Comparison of ENCODE assay signal across 15 cellular contexts in the genomic region with DNA sequence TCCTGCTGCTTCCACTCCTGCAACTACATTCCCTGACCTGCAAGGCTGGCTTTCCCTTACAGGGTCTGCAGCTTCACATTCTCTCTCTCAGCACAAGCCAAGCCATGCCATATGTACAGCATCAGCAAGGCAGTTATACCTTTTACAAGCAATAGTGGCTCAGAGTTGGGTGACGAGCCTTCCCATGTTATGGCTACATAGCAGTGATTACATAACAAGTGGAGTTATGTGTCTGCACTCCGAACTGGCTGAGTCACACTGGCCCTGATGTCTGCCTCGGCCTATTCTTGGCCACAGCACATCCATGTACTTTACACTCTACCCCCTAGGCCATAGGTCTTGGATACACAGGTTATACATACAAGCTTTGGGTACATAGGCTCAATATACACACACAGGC. TPM values are rescaled to one million over a fixed set of nuclear protein-coding genes. Genes with fewer than 3 reads are reported as not detected.
DNase-seq lines count a peak whose midpoint lies in the region; ATAC-seq lines count a peak whose summit lies in the region.
"Had no signal": no experiment of that assay in that cellular context is flagged by ENCODE, and none has a peak within 500 bp of the region (broad histone marks: within the 10 kb centered on the region; RNA-seq: fewer than 3 reads in every experiment).

No MANE protein-coding gene starts in this region.

- DNase-seq in Daoy (ENCODE audit: low read depth) = peak; percentile 87
- peak; percentile 67 for DNase-seq in NCI-H226
- DNase-seq in neuronal stem cell (ENCODE audit: low spot score) = no peak
- DNase-seq in NCI-H2196 treated with DMSO at 0.1 percent for 48 hours (lab: John Stamatoyannopoulos, UW; ENCODE audit: unreplicated experiment) = no peak
- DNase-seq in HK-2 (ENCODE audit: unreplicated experiment) = no peak
- no peak for DNase-seq in LoVo (ENCODE audit: low spot score)
- DNase-seq: activated T-cell treated with anti-CD3 and anti-CD28 coated beads, Interleukin-2, amount 50 U/mL, for 4 hours; immature natural killer cell; NCI-H1092; NCI-H510A; spleen had no signal

- no peak overlapping the region for H2BK15ac ChIP-seq in neuronal stem cell (ENCODE audit: low read length)

- H2AFZ ChIP-seq in neuronal stem cell (ENCODE audit: low read length) = no peak overlapping the region

- no peak overlapping the region for H4K91ac ChIP-seq in neuronal stem cell (ENCODE audit: low read depth, low read length, poor library complexity)

- no peak overlapping the region for H3K27ac ChIP-seq in neuronal stem cell (replicated peaks; ENCODE audit: low read length)
- H3K27ac ChIP-seq: spleen had no signal

- no CpG with 5 or more reads among the region's 3 CpGs for WGBS in neuronal stem cell (ENCODE audit: extremely low coverage in 2 of 2, insufficient read length in 2 of 2, insufficient replicate concordance in 1 of 2), 2 donors

- H2BK5ac ChIP-seq in neuronal stem cell (ENCODE audit: low read length) = no peak overlapping the region

- no peak overlapping the region for H3K14ac ChIP-seq in neuronal stem cell (ENCODE audit: low read length)

- H3K9ac ChIP-seq in neuronal stem cell (ENCODE audit: low read depth, low read length, poor library complexity) = no peak overlapping the region

- no peaks in the 10 kb centered on the region for H3K36me3 ChIP-seq in neuronal stem cell (replicated peaks in 1 of 2; ENCODE audit: control insufficient read depth in 2 of 2, insufficient read depth in 2 of 2, low read length in 2 of 2)
- H3K36me3 ChIP-seq: spleen had no signal

- peak overlapping the region; percentile 1 for H3K18ac ChIP-seq in neuronal stem cell (ENCODE audit: low read length)

- no peak overlapping the region for H4K8ac ChIP-seq in neuronal stem cell (ENCODE audit: low read depth, low read length)

- no peak overlapping the region for H3K4me2 ChIP-seq in neuronal stem cell (ENCODE audit: insufficient read depth, low read length, poor library complexity, severe bottlenecking)

- no peaks in the 10 kb centered on the region for H3K27me3 ChIP-seq in neuronal stem cell (ENCODE audit: control insufficient read depth in 3 of 3, insufficient read depth in 3 of 3, low read depth in 1 of 3, low read length in 3 of 3)
- H3K27me3 ChIP-seq: spleen had no signal

- H3K79me1 ChIP-seq in neuronal stem cell (ENCODE audit: low read depth, low read length) = no peaks in the 10 kb centered on the region

- H3K4me1 ChIP-seq in neuronal stem cell (ENCODE audit: control insufficient read depth in 2 of 2, insufficient read depth in 1 of 2, low read depth in 1 of 2, low read length in 2 of 2) = peaks cover 0 to 6% of the 10 kb centered on the region in 2 donors
- H3K4me1 ChIP-seq: spleen had no signal

- no peak overlapping the region for H3K4me3 ChIP-seq in neuronal stem cell (ENCODE audit: low read length in 2 of 2)
- H3K4me3 ChIP-seq: spleen had no signal

- H3K23ac ChIP-seq in neuronal stem cell (ENCODE audit: low read depth, low read length, poor library complexity) = no peak overlapping the region

- peak overlapping the region; percentile 0 for H2BK12ac ChIP-seq in neuronal stem cell (ENCODE audit: low read length)

- H3K4ac ChIP-seq in neuronal stem cell (ENCODE audit: low read length) = no peak overlapping the region

- no peak overlapping the region for H2AK5ac ChIP-seq in neuronal stem cell (ENCODE audit: low read depth, low read length)

- ATAC-seq in esophagus mucosa = peak; percentile 70
- ATAC-seq in HG03175 (IDR thresholded peaks at IDR 0.05; ENCODE audit: unreplicated experiment) = no peak
- ATAC-seq: activated T-cell treated with anti-CD3 and anti-CD28 coated beads, Interleukin-2, amount 50 U/mL, for 4 hours; natural killer cell treated with Interleukin-12 subunit alpha and Interleukin-12 subunit beta and Interleukin-15 and Interleukin-18, amount 100 ng/mL, for 72 hours; WTC11 had no signal

- no peak overlapping the region for H2BK120ac ChIP-seq in neuronal stem cell (ENCODE audit: low read depth, low read length)

- peaks cover 0 to 4% of the 10 kb centered on the region in 2 donors for H3K9me3 ChIP-seq in neuronal stem cell (replicated peaks in 1 of 2; ENCODE audit: control insufficient read depth in 2 of 2, insufficient read depth in 1 of 2, low read depth in 1 of 2, low read length in 2 of 2)

RNA-seq across cellular contexts. Expression of gene SNCAIP, which starts 52.0 kb away (rescaled TPM):
- total RNA-seq in Daoy (2014; rRNA removed; shearing (Covaris generic)) = 7.4 and 8.2 TPM in 2 replicates
- total RNA-seq in esophagus mucosa = 2.3 TPM
- 10.4 TPM for polyA plus RNA-seq in neuronal stem cell (2013, experiment 1 of 2)
- 10.8 TPM for polyA plus RNA-seq in neuronal stem cell (2013, experiment 2 of 2)
- total RNA-seq: activated T-cell treated with anti-CD3 and anti-CD28 coated beads, Interleukin-2, amount 50 U/mL, for 4 hours; natural killer cell treated with Interleukin-12 subunit alpha and Interleukin-12 subunit beta and Interleukin-15 and Interleukin-18, amount 100 ng/mL, for 72 hours had no signal
- polyA plus RNA-seq: immature natural killer cell had no signal

Comparison
In these comparisons a context has a peak if more than half of its experiments do, and no peak if none do; other contexts are left out.
1. DNase-seq: peak in Daoy (single experiment) and NCI-H226 (single experiment); none in neuronal stem cell (single experiment), NCI-H2196 treated with DMSO at 0.1 percent for 48 hours (single experiment), HK-2 (single experiment) and LoVo (single experiment).